Comparison of ENCODE assay signal across 12 cellular contexts in genomic region chr6:36997811-36998722, GRCh38. TPM values are rescaled to one million over a fixed set of nuclear protein-coding genes. Genes with fewer than 3 reads are reported as not detected.
A peak's percentile ranks its signal among the peaks of the same experiment; 100 is the strongest.
DNase-seq lines count a peak whose midpoint lies in the region; ATAC-seq and TF ChIP-seq lines count a peak whose summit lies in the region.
"Had no signal": no experiment of that assay in that cellular context is flagged by ENCODE, and none has a peak within 500 bp of the region (broad histone marks: within the 10 kb centered on the region; RNA-seq: fewer than 3 reads in every experiment).

No MANE protein-coding gene starts in this region.

- H3K36me3 Mint-ChIP-seq in dendritic cell treated with granulocyte-macrophage colony-stimulating factor and Interleukin-4, amounts not matched to agents 40 ng/mL and 50 ng/mL, for 4 days (ENCODE audit: low read depth), result no peaks in the 10 kb centered on the region

- no peak overlapping the region for H3K4me3 Mint-ChIP-seq in dendritic cell treated with granulocyte-macrophage colony-stimulating factor and Interleukin-4, amounts not matched to agents 40 ng/mL and 50 ng/mL, for 4 days

- intact Hi-C loops in dendritic cell treated with granulocyte-macrophage colony-stimulating factor and Interleukin-4, amounts not matched to agents 40 ng/mL and 50 ng/mL, for 4 days (cut with micrococcal nuclease), result no loop called here
- intact Hi-C loops in spleen (cut with DNase I; ENCODE audit: low total_unique reads), result no loop called here

- no peaks in the 10 kb centered on the region for H3K27me3 ChIP-seq in spleen (replicated peaks in 1 of 7)

- no peak for ATAC-seq in HG03354 (IDR thresholded peaks at IDR 0.05; ENCODE audit: poor library complexity, severe bottlenecking, unreplicated experiment)

- no peaks in the 10 kb centered on the region for H3K9me3 Mint-ChIP-seq in dendritic cell treated with granulocyte-macrophage colony-stimulating factor and Interleukin-4, amounts not matched to agents 40 ng/mL and 50 ng/mL, for 4 days

- DNase-seq in NCI-H187 treated with DMSO at 0.1 percent for 48 hours (lab: John Stamatoyannopoulos, UW) (peak; percentile 35), medulla oblongata (ENCODE audit: extremely low spot score) (peak; percentile 81), spleen (no peak), NCI-H526 treated with DMSO at 0.1 percent for 48 hours (lab: John Stamatoyannopoulos, UW) (no peak), islet precursor cell (no peak)
- no peak for DNase-seq in activated naive CD4-positive, alpha-beta T cell treated with anti-CD3 and anti-CD28 coated beads, Interleukin-2, amount 50 U/mL, for 16 hours
- DNase-seq: activated T-cell treated with anti-CD3 and anti-CD28 coated beads, Interleukin-2, amount 50 U/mL, for 48 hours; DMS153; NCI-H526 had no signal

- peak overlapping the region in 6 of 8 donors; percentile 18 to 57 (median 44) for H3K27ac ChIP-seq in spleen

- H3K4me3 ChIP-seq in spleen, result no peak overlapping the region

- peaks cover 0 to 32% (median 11%) of the 10 kb centered on the region in 6 donors for H3K4me1 ChIP-seq in spleen

- H3K27me3 Mint-ChIP-seq in dendritic cell treated with granulocyte-macrophage colony-stimulating factor and Interleukin-4, amounts not matched to agents 40 ng/mL and 50 ng/mL, for 4 days, result peaks cover 3% of the 10 kb centered on the region

- 67 to 81% (median 79%) methylated on average over 17 to 18 of the region's 18 CpGs for WGBS in spleen, 5 donors

- no peaks in the 10 kb centered on the region for H3K36me3 ChIP-seq in spleen

- H3K27ac Mint-ChIP-seq in dendritic cell treated with granulocyte-macrophage colony-stimulating factor and Interleukin-4, amounts not matched to agents 40 ng/mL and 50 ng/mL, for 4 days, result peak overlapping the region; percentile 57

- TF ChIP-seq CTCF in spleen (IDR thresholded peaks at IDR 0.05 in 8 of 11, conservative IDR thresholded peaks at IDR 0.05 in 3 of 11), result no peak

- peaks cover 36% of the 10 kb centered on the region for H3K4me1 Mint-ChIP-seq in dendritic cell treated with granulocyte-macrophage colony-stimulating factor and Interleukin-4, amounts not matched to agents 40 ng/mL and 50 ng/mL, for 4 days (ENCODE audit: low read depth)

- no peak for TF ChIP-seq POLR2A in spleen (IDR thresholded peaks at IDR 0.05)

- no peaks in the 10 kb centered on the region for H3K9me3 ChIP-seq in spleen

RNA-seq across cellular contexts. Expression of gene FGD2, which starts 7.4 kb away (rescaled TPM):
- 100 to 1,000 TPM; 200 to 426 (median 316) TPM for total RNA-seq in spleen
- polyA plus RNA-seq in spleen, result 100 to 1,000 TPM in 1 of 3 donors, 10 to 100 TPM in 2; 63.4 to 121 (median 84.2) TPM

RNA-seq across cellular contexts. Expression of gene MTCH1, which starts 12.1 kb away (rescaled TPM):
- total RNA-seq in spleen, result 100 to 1,000 TPM; 135 to 191 (median 162) TPM
- 100 to 1,000 TPM in 2 of 3 donors, 10 to 100 TPM in 1; 87.3 to 144 (median 134) TPM for polyA plus RNA-seq in spleen

RNA-seq across cellular contexts. Expression of gene PI16, which starts 43.5 kb away (rescaled TPM):
- total RNA-seq in spleen, result 1 to 10 TPM in 5 of 7 donors, under 1 TPM in 1, not detected in 1; 0.94 to 2.1 (median 1.6) TPM
- 1 to 10 TPM; 1.6 to 7.3 (median 2.0) TPM for polyA plus RNA-seq in spleen
- polyA plus RNA-seq: keratinocyte had no signal

Comparison
In these comparisons a context has a peak if more than half of its experiments do, and no peak if none do; other contexts are left out.
1. DNase-seq: peak in NCI-H187 treated with DMSO at 0.1 percent for 48 hours (single experiment) and medulla oblongata (single experiment); none in spleen (single experiment), NCI-H526 treated with DMSO at 0.1 percent for 48 hours (single experiment), islet precursor cell (single experiment) and activated naive CD4-positive, alpha-beta T cell treated with anti-CD3 and anti-CD28 coated beads, Interleukin-2, amount 50 U/mL, for 16 hours (single experiment).